ENCODE assay signal across 1 cellular context in genomic region chr7:70696139-70696782, GRCh38.
TF ChIP-seq lines count a peak whose summit lies in the region.

No MANE protein-coding gene starts in this region.

TF ChIP-seq in GM23338, 12 proteins besides CTCF, POLR2A, EP300 and RAD21 (continued from another document):
- TF ChIP-seq ZNF462 (CRISPR knock-in tag; IDR thresholded peaks at IDR 0.05) (no peak), STAT1 (IDR thresholded peaks at IDR 0.05; ENCODE audit: unreplicated experiment) (no peak), EZH2 (IDR thresholded peaks at IDR 0.05; ENCODE audit: low read depth, unreplicated experiment) (no peak), EZH2phosphoT487 (IDR thresholded peaks at IDR 0.05; ENCODE audit: unreplicated experiment) (no peak), CREB1 (CRISPR knock-in tag; IDR thresholded peaks at IDR 0.05; ENCODE audit: low read depth) (no peak), NANOG (IDR thresholded peaks at IDR 0.05; ENCODE audit: borderline replicate concordance) (no peak), ETS1 (IDR thresholded peaks at IDR 0.05) (no peak), ZNF331 (CRISPR knock-in tag; IDR thresholded peaks at IDR 0.05; ENCODE audit: low read depth) (no peak)
